Comparison of ENCODE assay signal across 25 cellular contexts in the genomic region with DNA sequence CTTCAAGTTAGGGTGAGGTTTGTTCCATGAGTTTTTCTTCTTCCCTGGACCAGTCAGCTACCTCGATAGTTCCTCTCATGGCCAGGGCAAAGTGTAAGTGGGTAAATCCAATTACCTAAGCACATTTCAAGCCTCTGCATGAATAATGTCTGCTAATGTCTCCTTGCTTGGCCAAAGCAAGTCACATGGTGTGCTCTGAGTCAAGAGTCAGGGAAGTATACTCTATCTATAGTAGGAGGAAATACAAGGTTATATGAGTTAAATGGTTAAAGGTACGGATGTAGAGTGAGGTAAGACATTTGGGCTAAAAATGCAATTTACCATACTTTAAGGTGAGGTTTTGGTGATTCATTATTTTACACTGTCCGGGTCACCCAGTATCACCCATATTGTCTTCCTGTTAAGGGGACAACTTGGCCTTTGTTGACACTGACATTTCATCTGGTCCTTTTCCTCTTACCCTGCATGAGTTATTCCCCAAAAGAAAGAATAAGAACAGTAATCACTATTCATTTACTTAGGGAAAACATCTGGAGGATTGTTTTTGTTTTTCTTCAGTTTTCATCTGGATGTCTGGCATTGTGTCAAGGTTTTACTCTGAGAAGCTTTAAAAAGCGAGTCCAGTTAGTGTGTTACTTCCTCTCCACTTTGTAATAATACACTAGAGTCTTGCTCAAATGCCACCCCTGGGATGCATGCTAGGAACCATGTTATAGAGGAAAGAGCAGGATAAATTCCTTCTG.
A peak's percentile ranks its signal among the peaks of the same experiment; 100 is the strongest.
DNase-seq lines count a peak whose midpoint lies in the region; ATAC-seq, FAIRE-seq and TF ChIP-seq lines count a peak whose summit lies in the region.
"Had no signal": no experiment of that assay in that cellular context is flagged by ENCODE, and none has a peak within 500 bp of the region (broad histone marks: within the 10 kb centered on the region; RNA-seq: fewer than 3 reads in every experiment).

No MANE protein-coding gene starts in this region.

- H3K9ac ChIP-seq in fibroblast of lung (ENCODE audit: insufficient read depth, low read length), result no peak overlapping the region
- H3K9ac ChIP-seq: BLaER1 had no signal

- ATAC-seq in GM19351 (IDR thresholded peaks at IDR 0.05; ENCODE audit: unreplicated experiment), result no peak
- no peak for ATAC-seq in GM18868 (IDR thresholded peaks at IDR 0.05; ENCODE audit: unreplicated experiment)
- ATAC-seq: stimulated activated naive B cell treated with anti-CD40 and anti-IgM and Interleukin-4, amounts not matched to agents 10 μg/mL and 1 μg/mL and 100 μg/mL, for 72 hours had no signal

- no peak overlapping the region for H3K4me2 ChIP-seq in fibroblast of lung (ENCODE audit: extremely low read depth, insufficient read depth, low read length)
- H3K4me2 ChIP-seq: BLaER1 had no signal

- H3K36me3 ChIP-seq in fibroblast of lung (ENCODE audit: control insufficient read depth, insufficient read depth, low read length), result no peaks in the 10 kb centered on the region
- H3K36me3 ChIP-seq: BLaER1, HAP-1, sigmoid colon had no signal

- in situ Hi-C loops in astrocyte of the spinal cord (cut with HindIII; ENCODE audit: low sequenced_read_pairs), result no loop called here

- H3K27me3 ChIP-seq in fibroblast of lung (ENCODE audit: control insufficient read depth, insufficient read depth, low read length), result no peaks in the 10 kb centered on the region
- H3K27me3 ChIP-seq: BLaER1, sigmoid colon had no signal

- peaks cover 6% of the 10 kb centered on the region for H3K4me1 ChIP-seq in fibroblast of lung (ENCODE audit: control insufficient read depth, extremely low read depth, insufficient read depth, low read length)
- H3K4me1 ChIP-seq: sigmoid colon had no signal

- TF ChIP-seq CTCF in astrocyte of the spinal cord (IDR thresholded peaks at IDR 0.05; ENCODE audit: low read depth, low read length) (no peak), fibroblast of lung (conservative IDR thresholded peaks at IDR 0.05 in 1 of 2, IDR thresholded peaks at IDR 0.05 in 1 of 2; ENCODE audit: low read depth in 1 of 2, low read length in 2 of 2) (no peak)

- no peak for TF ChIP-seq POLR2A in H54 (IDR thresholded peaks at IDR 0.05; ENCODE audit: low read depth, low read length)

- peak; percentile 65 for FAIRE-seq in H54 (lab: Jason Lieb, UNC)
- FAIRE-seq: kidney had no signal

- H2AFZ ChIP-seq in fibroblast of lung (ENCODE audit: low read length), result peak overlapping the region; percentile 19

- H3K4me3 ChIP-seq in astrocyte of the spinal cord (ENCODE audit: low read depth, low read length), result no peak overlapping the region
- no peak overlapping the region for H3K4me3 ChIP-seq in fibroblast of lung (replicated peaks in 1 of 4; ENCODE audit: control extremely low read depth in 1 of 4, insufficient read depth in 1 of 4, low read depth in 3 of 4, low read length in 4 of 4)
- H3K4me3 ChIP-seq: BLaER1, HAP-1, sigmoid colon had no signal

- H3K27ac ChIP-seq in fibroblast of lung (ENCODE audit: insufficient read depth, low read length), result no peak overlapping the region
- H3K27ac ChIP-seq: BLaER1, epithelial cell of prostate, sigmoid colon had no signal

- DNase-seq in H54 (ENCODE audit: insufficient read length, low spot score) (no peak), astrocyte of the spinal cord (ENCODE audit: low read depth, low spot score) (peak; percentile 12), fibroblast of lung (ENCODE audit: low read depth in 2 of 2) (peak in 1 of 2 donors; percentile 63), kidney tubule cell (ENCODE audit: low spot score) (peak; percentile 23), amniotic stem cell (lab: John Stamatoyannopoulos, UW) (no peak), NCI-H1694 (lab: John Stamatoyannopoulos, UW) (no peak)
- DNase-seq: activated CD4-positive, alpha-beta T cell treated with anti-CD3 and anti-CD28 coated beads, Interleukin-2, amount 50 U/mL, for 48 hours; activated naive CD4-positive, alpha-beta T cell treated with anti-CD3 and anti-CD28 coated beads, Interleukin-2, amount 50 U/mL, for 16 hours; KBM-7; kidney; NCI-H1105 treated with DMSO at 0.1 percent for 48 hours; NCI-H2029; NCI-H2227 treated with DMSO at 0.1 percent for 48 hours; NCI-H748 treated with DMSO at 0.1 percent for 48 hours; posterior cingulate gyrus; RPMI8226; sigmoid colon; stimulated activated CD4-positive, alpha-beta T cell treated with anti-CD3 and anti-CD28 coated beads, Interleukin-15, amount 100 ng/mL, for 24 hours; stimulated activated naive B cell treated with anti-CD40 and anti-IgM and Interleukin-4, amounts not matched to agents 10 μg/mL and 1 μg/mL and 100 μg/mL, for 72 hours; T-helper 1 cell had no signal

- H3K79me2 ChIP-seq in fibroblast of lung (ENCODE audit: control insufficient read depth, insufficient read depth, low read length), result no peaks in the 10 kb centered on the region

- H3K9me3 ChIP-seq in fibroblast of lung (ENCODE audit: control insufficient read depth, insufficient read depth, low read depth, low read length), result no peaks in the 10 kb centered on the region
- H3K9me3 ChIP-seq: BLaER1, HAP-1 had no signal

- no peaks in the 10 kb centered on the region for H4K20me1 ChIP-seq in fibroblast of lung (ENCODE audit: control insufficient read depth, extremely low read depth, insufficient read depth, low read length)
- H4K20me1 ChIP-seq: BLaER1 had no signal

Comparison
In these comparisons a context has a peak if more than half of its experiments do, and no peak if none do; other contexts are left out.
1. DNase-seq: peak in astrocyte of the spinal cord (single experiment) and kidney tubule cell (single experiment); none in H54 (single experiment), amniotic stem cell (single experiment) and NCI-H1694 (single experiment).